8 cellular contexts compared by ENCODE assay signal in genomic region chr13:112444001-112444311, GRCh38.
A peak's percentile ranks its signal among the peaks of the same experiment; 100 is the strongest.
DNase-seq lines count a peak whose midpoint lies in the region; ATAC-seq and TF ChIP-seq lines count a peak whose summit lies in the region.

No MANE protein-coding gene starts in this region.

- peaks cover 0 to 6% (median 1%) of the 10 kb centered on the region in 8 donors for H3K9me3 ChIP-seq in spleen

- H3K4me3 ChIP-seq in AG10803 (ENCODE audit: low read length) (no peak overlapping the region), astrocyte of the spinal cord (ENCODE audit: low read depth, low read length) (no peak overlapping the region), spleen (no peak overlapping the region)

- H3K36me3 ChIP-seq in spleen: no peaks in the 10 kb centered on the region

- peaks cover 0 to 82% (median 18%) of the 10 kb centered on the region in 7 donors for H3K27me3 ChIP-seq in spleen (replicated peaks in 1 of 7)

- ATAC-seq in GM18861 (IDR thresholded peaks at IDR 0.05; ENCODE audit: unreplicated experiment): peak; percentile 62
- ATAC-seq in GM18867 (IDR thresholded peaks at IDR 0.05; ENCODE audit: unreplicated experiment): no peak

- DNase-seq in AG10803 (ENCODE audit: low read depth) (peak; percentile 26), HuH-7 (ENCODE audit: low spot score) (peak; percentile 85), OCI-M1 (lab: John Stamatoyannopoulos, UW) (peak; percentile 79), astrocyte of the spinal cord (ENCODE audit: low read depth, low spot score) (peak; percentile 17), iPS DF 4.7 (ENCODE audit: extremely low read depth, low spot score) (peak; percentile 41), spleen (peak; percentile 78)

- peak; percentile 69 for TF ChIP-seq CTCF in AG10803 (conservative IDR thresholded peaks at IDR 0.05; ENCODE audit: low read length)
- TF ChIP-seq CTCF in astrocyte of the spinal cord (IDR thresholded peaks at IDR 0.05; ENCODE audit: low read depth, low read length): peak; percentile 89
- peak; percentile 20 to 73 (median 67) for TF ChIP-seq CTCF in spleen (IDR thresholded peaks at IDR 0.05 in 8 of 11, conservative IDR thresholded peaks at IDR 0.05 in 3 of 11)

- H3K4me1 ChIP-seq in spleen: peaks cover 0 to 8% (median 2%) of the 10 kb centered on the region in 6 donors

- in situ Hi-C loops in astrocyte of the spinal cord (cut with HindIII; ENCODE audit: low sequenced_read_pairs): no loop called here

- intact Hi-C loops in spleen (cut with DNase I; ENCODE audit: low total_unique reads): loop anchor here (5.0 kb wide), 1 partner anchor 967 kb away; no protein-coding TSS in a partner anchor

- no peak overlapping the region for H3K27ac ChIP-seq in spleen

- WGBS in spleen, 5 donors: 2 to 5% (median 3%) methylated on average over 7 to 10 of the region's 10 CpGs

- no peak for TF ChIP-seq POLR2A in spleen (IDR thresholded peaks at IDR 0.05)

Comparison
In these comparisons a context has a peak if more than half of its experiments do, and no peak if none do; other contexts are left out.
1. DNase-seq: peak in every context shown above with its lines; median percentile 85 in HuH-7; 79 in OCI-M1; 78 in spleen; 41 in iPS DF 4.7; 26 in AG10803; 17 in astrocyte of the spinal cord.